ENCODE assay signal across 8 cellular contexts in genomic region chr22:36332623-36333331, GRCh38. TPM values are rescaled to one million over a fixed set of nuclear protein-coding genes. Genes with fewer than 3 reads are reported as not detected.
DNase-seq lines count a peak whose midpoint lies in the region; ATAC-seq and TF ChIP-seq lines count a peak whose summit lies in the region.

No MANE protein-coding gene starts in this region.

- H3K27me3 ChIP-seq in tibial artery = no peaks in the 10 kb centered on the region

- peaks cover 27 to 38% (median 32%) of the 10 kb centered on the region in 3 donors for H3K36me3 ChIP-seq in tibial artery

- peak overlapping the region; percentile 19; the same call in 1 of the 2 replicates for H3K4me3 ChIP-seq in LNCaP clone FGC (ENCODE audit: low read depth, low read length)
- peak overlapping the region in 1 of 2 donors; percentile 6 for H3K4me3 ChIP-seq in tibial artery

- H3K9me3 Mint-ChIP-seq in dendritic cell treated with granulocyte-macrophage colony-stimulating factor and Interleukin-4, amounts not matched to agents 40 ng/mL and 50 ng/mL, for 4 days = no peaks in the 10 kb centered on the region
- no peaks in the 10 kb centered on the region for H3K9me3 Mint-ChIP-seq in naive B cell

- H3K4me1 Mint-ChIP-seq in dendritic cell treated with granulocyte-macrophage colony-stimulating factor and Interleukin-4, amounts not matched to agents 40 ng/mL and 50 ng/mL, for 4 days (ENCODE audit: low read depth) = peaks cover 96% of the 10 kb centered on the region
- peaks cover 83 to 95% (median 95%) of the 10 kb centered on the region in 3 donors for H3K4me1 Mint-ChIP-seq in naive B cell

- H3K27ac Mint-ChIP-seq in dendritic cell treated with granulocyte-macrophage colony-stimulating factor and Interleukin-4, amounts not matched to agents 40 ng/mL and 50 ng/mL, for 4 days = peak overlapping the region; percentile 88
- peak overlapping the region; percentile 90 to 99 (median 95) for H3K27ac Mint-ChIP-seq in naive B cell

- peak; percentile 1 for DNase-seq in DMS53 treated with DMSO at 0.1 percent for 48 hours (lab: John Stamatoyannopoulos, UW; ENCODE audit: unreplicated experiment)
- peak; percentile 83 for DNase-seq in LNCaP clone FGC (ENCODE audit: low read depth)
- no peak for DNase-seq in naive B cell
- DNase-seq in tibial artery = peak in 1 of 2 donors; percentile 74

- peaks cover 92% of the 10 kb centered on the region for H3K36me3 Mint-ChIP-seq in dendritic cell treated with granulocyte-macrophage colony-stimulating factor and Interleukin-4, amounts not matched to agents 40 ng/mL and 50 ng/mL, for 4 days (ENCODE audit: low read depth)
- H3K36me3 Mint-ChIP-seq in naive B cell = peaks cover 9 to 20% of the 10 kb centered on the region in 2 donors

- TF ChIP-seq CTCF in LNCaP clone FGC (IDR thresholded peaks at IDR 0.05; ENCODE audit: control insufficient read depth, extremely low read depth, insufficient read depth) (no peak), VCaP (conservative IDR thresholded peaks at IDR 0.05) (no peak), tibial artery (IDR thresholded peaks at IDR 0.05) (no peak)

- ATAC-seq in naive B cell (ENCODE audit: low read depth in 2 of 2) (no peak), GM18861 (IDR thresholded peaks at IDR 0.05; ENCODE audit: unreplicated experiment) (no peak), GM21367 (IDR thresholded peaks at IDR 0.05; ENCODE audit: unreplicated experiment) (no peak)

- peaks cover 4 to 100% (median 99%) of the 10 kb centered on the region in 4 donors for H3K4me1 ChIP-seq in tibial artery

- intact Hi-C loops in dendritic cell treated with granulocyte-macrophage colony-stimulating factor and Interleukin-4, amounts not matched to agents 40 ng/mL and 50 ng/mL, for 4 days (cut with micrococcal nuclease) = loop anchor here (5.0 kb wide), 3 partner anchors 40 to 120 kb away; partner anchors contain the start of gene MYH9
- intact Hi-C loops in tibial artery (cut with DNase I; ENCODE audit: low total_unique reads) = no loop called here

- H3K27ac ChIP-seq in VCaP = peak overlapping the region; percentile 83
- peak overlapping the region; percentile 95 for H3K27ac ChIP-seq in tibial artery

- H3K9me3 ChIP-seq in tibial artery = no peaks in the 10 kb centered on the region

- peak overlapping the region; percentile 49 for H3K4me3 Mint-ChIP-seq in dendritic cell treated with granulocyte-macrophage colony-stimulating factor and Interleukin-4, amounts not matched to agents 40 ng/mL and 50 ng/mL, for 4 days
- H3K4me3 Mint-ChIP-seq in naive B cell = peak overlapping the region; percentile 81 to 94 (median 88)

- H3K27me3 Mint-ChIP-seq in dendritic cell treated with granulocyte-macrophage colony-stimulating factor and Interleukin-4, amounts not matched to agents 40 ng/mL and 50 ng/mL, for 4 days = no peaks in the 10 kb centered on the region
- H3K27me3 Mint-ChIP-seq in naive B cell = no peaks in the 10 kb centered on the region

RNA-seq across cellular contexts. Expression of gene MYH9, which starts 55.0 kb away (rescaled TPM):
- polyA plus RNA-seq in naive B cell (ENCODE audit: low read depth in 6 of 6) = 100 to 1,000 TPM in 1 of 6 donors, 10 to 100 TPM in 5; 17.3 to 255 (median 64.5) TPM
